3 cellular contexts compared by ENCODE assay signal in the genomic region with DNA sequence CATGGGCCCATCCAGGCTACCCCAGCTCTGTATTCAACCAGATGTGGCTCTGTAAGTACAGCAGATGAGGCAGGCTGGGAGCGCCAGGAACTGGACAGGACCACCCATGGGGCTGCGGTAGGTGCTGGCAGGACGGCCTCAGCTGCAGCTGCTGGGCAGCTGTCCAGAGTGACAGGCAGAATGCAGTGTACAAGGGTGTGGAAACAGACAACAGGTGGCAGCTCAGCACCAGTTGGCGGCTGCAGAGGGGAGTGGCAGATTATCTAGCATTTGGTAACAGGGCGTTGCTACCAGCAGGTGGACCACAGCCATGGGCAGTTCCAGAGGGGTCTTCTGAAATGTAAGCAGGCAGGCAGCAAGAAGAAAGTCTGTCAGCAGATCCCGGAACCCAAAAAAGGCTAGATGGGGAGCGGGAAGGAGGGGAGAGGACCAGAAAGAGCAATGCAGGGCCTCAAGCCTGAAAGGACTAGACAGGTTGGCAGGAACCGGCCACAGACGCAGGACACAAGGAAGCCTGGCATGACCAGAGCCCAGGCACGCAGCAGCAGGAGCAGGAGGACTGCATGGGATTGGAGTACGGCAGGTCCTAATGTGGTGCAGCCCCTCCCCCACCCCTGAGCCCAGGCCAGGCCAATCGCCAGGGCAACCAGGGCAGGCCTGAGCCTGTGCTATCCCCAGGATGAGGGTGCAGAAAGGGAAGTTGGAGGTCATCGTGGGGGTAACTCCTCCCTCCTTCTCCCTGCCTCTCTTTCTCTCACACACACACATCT.
TF ChIP-seq lines count a peak whose summit lies in the region.

No MANE protein-coding gene starts in this region.

TF ChIP-seq in A549, 52 proteins besides CTCF, POLR2A, EP300 and RAD21 (continued from another document and continues in another):
- TF ChIP-seq, protein P1, sequence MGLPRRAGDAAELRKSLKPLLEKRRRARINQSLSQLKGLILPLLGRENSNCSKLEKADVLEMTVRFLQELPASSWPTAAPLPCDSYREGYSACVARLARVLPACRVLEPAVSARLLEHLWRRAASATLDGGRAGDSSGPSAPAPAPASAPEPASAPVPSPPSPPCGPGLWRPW (IDR thresholded peaks at IDR 0.05), result no peak
- no peak for TF ChIP-seq SREBF2 (IDR thresholded peaks at IDR 0.05)
- no peak for TF ChIP-seq RARB (CRISPR knock-in tag; IDR thresholded peaks at IDR 0.05)
- TF ChIP-seq GATA3 (IDR thresholded peaks at IDR 0.05; ENCODE audit: borderline replicate concordance), result no peak
- TF ChIP-seq RNF2 (IDR thresholded peaks at IDR 0.05; ENCODE audit: borderline replicate concordance, low read depth), result no peak
- TF ChIP-seq, protein P2, sequence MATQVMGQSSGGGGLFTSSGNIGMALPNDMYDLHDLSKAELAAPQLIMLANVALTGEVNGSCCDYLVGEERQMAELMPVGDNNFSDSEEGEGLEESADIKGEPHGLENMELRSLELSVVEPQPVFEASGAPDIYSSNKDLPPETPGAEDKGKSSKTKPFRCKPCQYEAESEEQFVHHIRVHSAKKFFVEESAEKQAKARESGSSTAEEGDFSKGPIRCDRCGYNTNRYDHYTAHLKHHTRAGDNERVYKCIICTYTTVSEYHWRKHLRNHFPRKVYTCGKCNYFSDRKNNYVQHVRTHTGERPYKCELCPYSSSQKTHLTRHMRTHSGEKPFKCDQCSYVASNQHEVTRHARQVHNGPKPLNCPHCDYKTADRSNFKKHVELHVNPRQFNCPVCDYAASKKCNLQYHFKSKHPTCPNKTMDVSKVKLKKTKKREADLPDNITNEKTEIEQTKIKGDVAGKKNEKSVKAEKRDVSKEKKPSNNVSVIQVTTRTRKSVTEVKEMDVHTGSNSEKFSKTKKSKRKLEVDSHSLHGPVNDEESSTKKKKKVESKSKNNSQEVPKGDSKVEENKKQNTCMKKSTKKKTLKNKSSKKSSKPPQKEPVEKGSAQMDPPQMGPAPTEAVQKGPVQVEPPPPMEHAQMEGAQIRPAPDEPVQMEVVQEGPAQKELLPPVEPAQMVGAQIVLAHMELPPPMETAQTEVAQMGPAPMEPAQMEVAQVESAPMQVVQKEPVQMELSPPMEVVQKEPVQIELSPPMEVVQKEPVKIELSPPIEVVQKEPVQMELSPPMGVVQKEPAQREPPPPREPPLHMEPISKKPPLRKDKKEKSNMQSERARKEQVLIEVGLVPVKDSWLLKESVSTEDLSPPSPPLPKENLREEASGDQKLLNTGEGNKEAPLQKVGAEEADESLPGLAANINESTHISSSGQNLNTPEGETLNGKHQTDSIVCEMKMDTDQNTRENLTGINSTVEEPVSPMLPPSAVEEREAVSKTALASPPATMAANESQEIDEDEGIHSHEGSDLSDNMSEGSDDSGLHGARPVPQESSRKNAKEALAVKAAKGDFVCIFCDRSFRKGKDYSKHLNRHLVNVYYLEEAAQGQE (IDR thresholded peaks at IDR 0.05), result no peak
- TF ChIP-seq, protein P3, sequence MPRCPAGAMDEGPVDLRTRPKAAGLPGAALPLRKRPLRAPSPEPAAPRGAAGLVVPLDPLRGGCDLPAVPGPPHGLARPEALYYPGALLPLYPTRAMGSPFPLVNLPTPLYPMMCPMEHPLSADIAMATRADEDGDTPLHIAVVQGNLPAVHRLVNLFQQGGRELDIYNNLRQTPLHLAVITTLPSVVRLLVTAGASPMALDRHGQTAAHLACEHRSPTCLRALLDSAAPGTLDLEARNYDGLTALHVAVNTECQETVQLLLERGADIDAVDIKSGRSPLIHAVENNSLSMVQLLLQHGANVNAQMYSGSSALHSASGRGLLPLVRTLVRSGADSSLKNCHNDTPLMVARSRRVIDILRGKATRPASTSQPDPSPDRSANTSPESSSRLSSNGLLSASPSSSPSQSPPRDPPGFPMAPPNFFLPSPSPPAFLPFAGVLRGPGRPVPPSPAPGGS (IDR thresholded peaks at IDR 0.05), result no peak
- TF ChIP-seq HOXB13 (CRISPR knock-in tag; IDR thresholded peaks at IDR 0.05; ENCODE audit: low read depth), result no peak
- no peak for TF ChIP-seq ZFP36 (IDR thresholded peaks at IDR 0.05; ENCODE audit: borderline replicate concordance, partially characterized antibody)
- no peak for TF ChIP-seq BHLHE40 (IDR thresholded peaks at IDR 0.05; ENCODE audit: low read depth, low read length)
- TF ChIP-seq, protein P4, sequence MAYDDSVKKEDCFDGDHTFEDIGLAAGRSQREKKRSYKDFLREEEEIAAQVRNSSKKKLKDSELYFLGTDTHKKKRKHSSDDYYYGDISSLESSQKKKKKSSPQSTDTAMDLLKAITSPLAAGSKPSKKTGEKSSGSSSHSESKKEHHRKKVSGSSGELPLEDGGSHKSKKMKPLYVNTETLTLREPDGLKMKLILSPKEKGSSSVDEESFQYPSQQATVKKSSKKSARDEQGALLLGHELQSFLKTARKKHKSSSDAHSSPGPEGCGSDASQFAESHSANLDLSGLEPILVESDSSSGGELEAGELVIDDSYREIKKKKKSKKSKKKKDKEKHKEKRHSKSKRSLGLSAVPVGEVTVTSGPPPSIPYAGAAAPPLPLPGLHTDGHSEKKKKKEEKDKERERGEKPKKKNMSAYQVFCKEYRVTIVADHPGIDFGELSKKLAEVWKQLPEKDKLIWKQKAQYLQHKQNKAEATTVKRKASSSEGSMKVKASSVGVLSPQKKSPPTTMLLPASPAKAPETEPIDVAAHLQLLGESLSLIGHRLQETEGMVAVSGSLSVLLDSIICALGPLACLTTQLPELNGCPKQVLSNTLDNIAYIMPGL (CRISPR knock-in tag; IDR thresholded peaks at IDR 0.05; ENCODE audit: borderline replicate concordance), result no peak

TF ChIP-seq in SK-N-SH treated with all-trans-retinoic acid at 6 μM for 48 hours, 23 proteins besides CTCF, POLR2A, EP300 and RAD21 (continued from another document):
- TF ChIP-seq, protein P5, sequence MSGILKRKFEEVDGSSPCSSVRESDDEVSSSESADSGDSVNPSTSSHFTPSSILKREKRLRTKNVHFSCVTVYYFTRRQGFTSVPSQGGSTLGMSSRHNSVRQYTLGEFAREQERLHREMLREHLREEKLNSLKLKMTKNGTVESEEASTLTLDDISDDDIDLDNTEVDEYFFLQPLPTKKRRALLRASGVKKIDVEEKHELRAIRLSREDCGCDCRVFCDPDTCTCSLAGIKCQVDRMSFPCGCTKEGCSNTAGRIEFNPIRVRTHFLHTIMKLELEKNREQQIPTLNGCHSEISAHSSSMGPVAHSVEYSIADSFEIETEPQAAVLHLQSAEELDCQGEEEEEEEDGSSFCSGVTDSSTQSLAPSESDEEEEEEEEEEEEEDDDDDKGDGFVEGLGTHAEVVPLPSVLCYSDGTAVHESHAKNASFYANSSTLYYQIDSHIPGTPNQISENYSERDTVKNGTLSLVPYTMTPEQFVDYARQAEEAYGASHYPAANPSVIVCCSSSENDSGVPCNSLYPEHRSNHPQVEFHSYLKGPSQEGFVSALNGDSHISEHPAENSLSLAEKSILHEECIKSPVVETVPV (CRISPR knock-in tag; IDR thresholded peaks at IDR 0.05), result no peak
- TF ChIP-seq ISL1 (CRISPR knock-in tag; IDR thresholded peaks at IDR 0.05) (no peak), TCF4 (CRISPR knock-in tag; IDR thresholded peaks at IDR 0.05; ENCODE audit: borderline replicate concordance) (no peak), ZNF70 (CRISPR knock-in tag; IDR thresholded peaks at IDR 0.05) (no peak), RARB (CRISPR knock-in tag; IDR thresholded peaks at IDR 0.05) (no peak), OSR1 (CRISPR knock-in tag; IDR thresholded peaks at IDR 0.05) (no peak), CSDC2 (CRISPR knock-in tag; IDR thresholded peaks at IDR 0.05) (no peak), ZC3H10 (CRISPR knock-in tag; IDR thresholded peaks at IDR 0.05) (no peak)

TF ChIP-seq in HepG2, 621 proteins besides CTCF, POLR2A, EP300 and RAD21 (continued from another document and continues in another):
- TF ChIP-seq, protein P6, sequence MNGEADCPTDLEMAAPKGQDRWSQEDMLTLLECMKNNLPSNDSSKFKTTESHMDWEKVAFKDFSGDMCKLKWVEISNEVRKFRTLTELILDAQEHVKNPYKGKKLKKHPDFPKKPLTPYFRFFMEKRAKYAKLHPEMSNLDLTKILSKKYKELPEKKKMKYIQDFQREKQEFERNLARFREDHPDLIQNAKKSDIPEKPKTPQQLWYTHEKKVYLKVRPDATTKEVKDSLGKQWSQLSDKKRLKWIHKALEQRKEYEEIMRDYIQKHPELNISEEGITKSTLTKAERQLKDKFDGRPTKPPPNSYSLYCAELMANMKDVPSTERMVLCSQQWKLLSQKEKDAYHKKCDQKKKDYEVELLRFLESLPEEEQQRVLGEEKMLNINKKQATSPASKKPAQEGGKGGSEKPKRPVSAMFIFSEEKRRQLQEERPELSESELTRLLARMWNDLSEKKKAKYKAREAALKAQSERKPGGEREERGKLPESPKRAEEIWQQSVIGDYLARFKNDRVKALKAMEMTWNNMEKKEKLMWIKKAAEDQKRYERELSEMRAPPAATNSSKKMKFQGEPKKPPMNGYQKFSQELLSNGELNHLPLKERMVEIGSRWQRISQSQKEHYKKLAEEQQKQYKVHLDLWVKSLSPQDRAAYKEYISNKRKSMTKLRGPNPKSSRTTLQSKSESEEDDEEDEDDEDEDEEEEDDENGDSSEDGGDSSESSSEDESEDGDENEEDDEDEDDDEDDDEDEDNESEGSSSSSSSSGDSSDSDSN (CRISPR knock-in tag; IDR thresholded peaks at IDR 0.05), result 0 out of 2 replicates have a peak, but pooled peaks have one; percentile 34
- TF ChIP-seq ATAD3A (CRISPR knock-in tag; IDR thresholded peaks at IDR 0.05) (no peak), NRL (CRISPR knock-in tag; IDR thresholded peaks at IDR 0.05; ENCODE audit: borderline replicate concordance) (0 out of 2 replicates have a peak, but pooled peaks have one; percentile 36), ZNF337 (CRISPR knock-in tag; IDR thresholded peaks at IDR 0.05; ENCODE audit: borderline replicate concordance, low read depth) (no peak), ZNF703 (CRISPR knock-in tag; IDR thresholded peaks at IDR 0.05; ENCODE audit: borderline replicate concordance) (no peak), ZFP36 (IDR thresholded peaks at IDR 0.05; ENCODE audit: borderline replicate concordance, low read depth, low read length, partially characterized antibody) (no peak), PHB2 (IDR thresholded peaks at IDR 0.05; ENCODE audit: partially characterized antibody) (no peak), ARNTL (CRISPR knock-in tag; IDR thresholded peaks at IDR 0.05) (no peak), ZIK1 (CRISPR knock-in tag; IDR thresholded peaks at IDR 0.05; ENCODE audit: borderline replicate concordance, low read depth) (no peak), MTA3 (CRISPR knock-in tag; IDR thresholded peaks at IDR 0.05) (no peak), TEAD3 (CRISPR knock-in tag; optimal IDR thresholded peaks at IDR 0.05; ENCODE audit: borderline replicate concordance) (no peak), ZNF224 (CRISPR knock-in tag; IDR thresholded peaks at IDR 0.05) (no peak), FOXA1 (IDR thresholded peaks at IDR 0.05) (no peak), FOXA1 (CRISPR knock-in tag; IDR thresholded peaks at IDR 0.05) (peak; percentile 40; the same call in 1 of the 2 replicates), RNF2 (conservative IDR thresholded peaks at IDR 0.05; ENCODE audit: low read depth) (no peak), ZNF746 (CRISPR knock-in tag; IDR thresholded peaks at IDR 0.05) (no peak), KMT2A (CRISPR knock-in tag; IDR thresholded peaks at IDR 0.05) (no peak), KLF16 (CRISPR knock-in tag; IDR thresholded peaks at IDR 0.05) (no peak), ZFP36L2 (CRISPR knock-in tag; IDR thresholded peaks at IDR 0.05) (no peak), DNMT1 (CRISPR knock-in tag; IDR thresholded peaks at IDR 0.05) (no peak), IRF2 (CRISPR knock-in tag; IDR thresholded peaks at IDR 0.05) (no peak), SAP130 (CRISPR knock-in tag; IDR thresholded peaks at IDR 0.05; ENCODE audit: low read depth) (no peak), KDM5B (CRISPR knock-in tag; IDR thresholded peaks at IDR 0.05; ENCODE audit: borderline replicate concordance) (no peak)
- TF ChIP-seq, protein P7, sequence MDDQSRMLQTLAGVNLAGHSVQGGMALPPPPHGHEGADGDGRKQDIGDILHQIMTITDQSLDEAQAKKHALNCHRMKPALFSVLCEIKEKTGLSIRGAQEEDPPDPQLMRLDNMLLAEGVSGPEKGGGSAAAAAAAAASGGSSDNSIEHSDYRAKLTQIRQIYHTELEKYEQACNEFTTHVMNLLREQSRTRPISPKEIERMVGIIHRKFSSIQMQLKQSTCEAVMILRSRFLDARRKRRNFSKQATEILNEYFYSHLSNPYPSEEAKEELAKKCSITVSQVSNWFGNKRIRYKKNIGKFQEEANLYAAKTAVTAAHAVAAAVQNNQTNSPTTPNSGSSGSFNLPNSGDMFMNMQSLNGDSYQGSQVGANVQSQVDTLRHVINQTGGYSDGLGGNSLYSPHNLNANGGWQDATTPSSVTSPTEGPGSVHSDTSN (CRISPR knock-in tag; IDR thresholded peaks at IDR 0.05; ENCODE audit: borderline replicate concordance), result no peak
- TF ChIP-seq, protein P8, sequence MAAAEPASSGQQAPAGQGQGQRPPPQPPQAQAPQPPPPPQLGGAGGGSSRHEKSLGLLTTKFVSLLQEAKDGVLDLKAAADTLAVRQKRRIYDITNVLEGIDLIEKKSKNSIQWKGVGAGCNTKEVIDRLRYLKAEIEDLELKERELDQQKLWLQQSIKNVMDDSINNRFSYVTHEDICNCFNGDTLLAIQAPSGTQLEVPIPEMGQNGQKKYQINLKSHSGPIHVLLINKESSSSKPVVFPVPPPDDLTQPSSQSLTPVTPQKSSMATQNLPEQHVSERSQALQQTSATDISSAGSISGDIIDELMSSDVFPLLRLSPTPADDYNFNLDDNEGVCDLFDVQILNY (CRISPR knock-in tag; conservative IDR thresholded peaks at IDR 0.05), result no peak
- TF ChIP-seq, protein P9, sequence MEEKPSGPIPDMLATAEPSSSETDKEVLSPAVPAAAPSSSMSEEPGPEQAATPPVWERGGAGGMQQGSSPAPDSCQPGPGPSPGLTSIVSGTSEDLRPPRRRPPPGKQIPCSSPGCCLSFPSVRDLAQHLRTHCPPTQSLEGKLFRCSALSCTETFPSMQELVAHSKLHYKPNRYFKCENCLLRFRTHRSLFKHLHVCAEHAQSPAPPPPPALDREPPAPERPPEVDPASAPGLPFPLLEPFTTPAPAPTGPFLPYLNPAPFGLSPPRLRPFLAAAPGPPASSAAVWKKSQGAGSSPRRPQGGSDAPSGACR (CRISPR knock-in tag; IDR thresholded peaks at IDR 0.05), result no peak
- TF ChIP-seq, protein P10, sequence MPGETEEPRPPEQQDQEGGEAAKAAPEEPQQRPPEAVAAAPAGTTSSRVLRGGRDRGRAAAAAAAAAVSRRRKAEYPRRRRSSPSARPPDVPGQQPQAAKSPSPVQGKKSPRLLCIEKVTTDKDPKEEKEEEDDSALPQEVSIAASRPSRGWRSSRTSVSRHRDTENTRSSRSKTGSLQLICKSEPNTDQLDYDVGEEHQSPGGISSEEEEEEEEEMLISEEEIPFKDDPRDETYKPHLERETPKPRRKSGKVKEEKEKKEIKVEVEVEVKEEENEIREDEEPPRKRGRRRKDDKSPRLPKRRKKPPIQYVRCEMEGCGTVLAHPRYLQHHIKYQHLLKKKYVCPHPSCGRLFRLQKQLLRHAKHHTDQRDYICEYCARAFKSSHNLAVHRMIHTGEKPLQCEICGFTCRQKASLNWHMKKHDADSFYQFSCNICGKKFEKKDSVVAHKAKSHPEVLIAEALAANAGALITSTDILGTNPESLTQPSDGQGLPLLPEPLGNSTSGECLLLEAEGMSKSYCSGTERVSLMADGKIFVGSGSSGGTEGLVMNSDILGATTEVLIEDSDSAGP (CRISPR knock-in tag; IDR thresholded peaks at IDR 0.05; ENCODE audit: borderline replicate concordance), result 0 out of 2 replicates have a peak, but pooled peaks have one; percentile 13
- TF ChIP-seq, protein P11, sequence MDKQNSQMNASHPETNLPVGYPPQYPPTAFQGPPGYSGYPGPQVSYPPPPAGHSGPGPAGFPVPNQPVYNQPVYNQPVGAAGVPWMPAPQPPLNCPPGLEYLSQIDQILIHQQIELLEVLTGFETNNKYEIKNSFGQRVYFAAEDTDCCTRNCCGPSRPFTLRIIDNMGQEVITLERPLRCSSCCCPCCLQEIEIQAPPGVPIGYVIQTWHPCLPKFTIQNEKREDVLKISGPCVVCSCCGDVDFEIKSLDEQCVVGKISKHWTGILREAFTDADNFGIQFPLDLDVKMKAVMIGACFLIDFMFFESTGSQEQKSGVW (CRISPR knock-in tag; IDR thresholded peaks at IDR 0.05; ENCODE audit: borderline replicate concordance), result no peak
